In the genomic region with DNA sequence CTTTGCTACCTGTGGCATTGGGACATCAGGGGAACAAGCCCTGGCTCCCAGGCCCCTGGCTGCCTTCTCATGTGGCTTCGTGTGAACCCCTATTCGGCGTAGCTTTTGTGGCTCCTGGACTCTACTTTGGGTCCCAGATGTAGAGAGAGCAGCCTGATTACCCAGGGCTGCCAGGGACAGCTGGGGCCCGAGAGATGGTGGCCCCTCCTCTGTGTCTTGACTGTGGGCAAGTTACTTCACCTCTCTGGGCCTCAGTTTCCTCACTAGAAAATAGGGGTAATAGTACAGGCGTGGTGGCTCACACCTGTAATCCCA, we compare ENCODE assay signal across 13 cellular contexts. TPM values are rescaled to one million over a fixed set of nuclear protein-coding genes. Genes with fewer than 3 reads are reported as not detected.
DNase-seq lines count a peak whose midpoint lies in the region; TF ChIP-seq lines count a peak whose summit lies in the region.
"Had no signal": no experiment of that assay in that cellular context is flagged by ENCODE, and none has a peak within 500 bp of the region (broad histone marks: within the 10 kb centered on the region; RNA-seq: fewer than 3 reads in every experiment).

No MANE protein-coding gene starts in this region.

- H3K4me1 Mint-ChIP-seq in activated T-helper 2 cell treated with anti-CD3 and anti-CD28 coated beads, Interferon-gamma antibody, Interleukin-2, Interleukin-4, amounts not matched to agents 10 μg/mL and 5 μg/mL and 100 μg/mL, durations not matched to agents 14 hours and 24 hours and 36 hours (ENCODE audit: low read depth), result peaks cover 14% of the 10 kb centered on the region
- peaks cover 5% of the 10 kb centered on the region for H3K4me1 Mint-ChIP-seq in mesothelial cell of epicardium

- H3K4me3 Mint-ChIP-seq in activated T-helper 2 cell treated with anti-CD3 and anti-CD28 coated beads, Interferon-gamma antibody, Interleukin-2, Interleukin-4, amounts not matched to agents 10 μg/mL and 5 μg/mL and 100 μg/mL, durations not matched to agents 14 hours and 24 hours and 36 hours (ENCODE audit: low read depth), result peak overlapping the region; percentile 85
- H3K4me3 Mint-ChIP-seq in mesothelial cell of epicardium, result peak overlapping the region; percentile 78

- H3K27ac ChIP-seq in breast epithelium (peak overlapping the region; percentile 83 to 91), mammary epithelial cell (ENCODE audit: insufficient read depth, low read depth, low read length) (no peak overlapping the region), tibial nerve (peak overlapping the region in 3 of 4 donors; percentile 54 to 86 (median 80)), Karpas-422 (ENCODE audit: low read length) (no peak overlapping the region)

- H3K36me3 Mint-ChIP-seq in activated T-helper 2 cell treated with anti-CD3 and anti-CD28 coated beads, Interferon-gamma antibody, Interleukin-2, Interleukin-4, amounts not matched to agents 10 μg/mL and 5 μg/mL and 100 μg/mL, durations not matched to agents 14 hours and 24 hours and 36 hours (ENCODE audit: low read depth), result no peaks in the 10 kb centered on the region
- no peaks in the 10 kb centered on the region for H3K36me3 Mint-ChIP-seq in mesothelial cell of epicardium

- in situ Hi-C loops in mammary epithelial cell (cut with MboI; ENCODE audit: low sequenced_read_pairs in 2 of 2), result no loop called here

- H3K9me3 ChIP-seq in breast epithelium (no peaks in the 10 kb centered on the region), mammary epithelial cell (replicated peaks; ENCODE audit: insufficient read depth, low read length) (no peaks in the 10 kb centered on the region), tibial nerve (no peaks in the 10 kb centered on the region), Karpas-422 (ENCODE audit: low read length) (no peaks in the 10 kb centered on the region)

- H3K4me2 ChIP-seq in mammary epithelial cell (ENCODE audit: insufficient read depth, low read depth, low read length) (no peak overlapping the region), Karpas-422 (ENCODE audit: low read depth, low read length, poor library complexity, severe bottlenecking) (no peak overlapping the region)

- no peak for TF ChIP-seq EP300 in tibial nerve (IDR thresholded peaks at IDR 0.05)

- H3K4me3 ChIP-seq in breast epithelium (peak overlapping the region; percentile 80 to 97 (median 83)), mammary epithelial cell (replicated peaks in 1 of 3; ENCODE audit: insufficient read depth in 1 of 3, low read depth in 2 of 3, low read length in 3 of 3) (no peak overlapping the region), tibial nerve (peak overlapping the region in 1 of 4 donors; percentile 76), Karpas-422 (ENCODE audit: low read length) (no peak overlapping the region)

- no TSS peak for BruUV-seq in mammary epithelial cell (replicated peaks; lab: Mats Ljungman, UMichigan)

- H4K20me1 ChIP-seq in mammary epithelial cell (ENCODE audit: insufficient read depth, low read length) (no peaks in the 10 kb centered on the region), Karpas-422 (ENCODE audit: insufficient read depth, low read depth, low read length) (no peaks in the 10 kb centered on the region)

- no peaks in the 10 kb centered on the region for H3K9me3 Mint-ChIP-seq in activated T-helper 2 cell treated with anti-CD3 and anti-CD28 coated beads, Interferon-gamma antibody, Interleukin-2, Interleukin-4, amounts not matched to agents 10 μg/mL and 5 μg/mL and 100 μg/mL, durations not matched to agents 14 hours and 24 hours and 36 hours
- no peaks in the 10 kb centered on the region for H3K9me3 Mint-ChIP-seq in mesothelial cell of epicardium
- H3K9me3 Mint-ChIP-seq: activated CD4-positive, alpha-beta memory T cell treated with anti-CD3 and anti-CD28 coated beads, Interleukin-2, amount 10 ng/mL, durations not matched to agents 7 days and 5 days had no signal

- intact Hi-C loops in breast epithelium (cut with DNase I; ENCODE audit: low total_unique reads) (no loop called here), mammary epithelial cell (cut with micrococcal nuclease) (loop anchor here (5.0 kb wide), 1 partner anchor 47 kb away; a partner anchor contains a TSS), head of caudate nucleus (cut with DNase I) (no loop called here)
- intact Hi-C loops in activated T-helper 2 cell treated with anti-CD3 and anti-CD28 coated beads, Interferon-gamma antibody, Interleukin-2, Interleukin-4, amounts not matched to agents 10 μg/mL and 5 μg/mL and 100 μg/mL, durations not matched to agents 14 hours and 24 hours and 36 hours (cut with micrococcal nuclease), result no loop called here

- DNase-seq in breast epithelium (ENCODE audit: low spot score in 2 of 2) (no peak), mammary epithelial cell (no peak), mesothelial cell of epicardium (ENCODE audit: low spot score in 2 of 2, unreplicated experiment in 2 of 2) (no peak), tibial nerve (ENCODE audit: low spot score in 2 of 2) (no peak), head of caudate nucleus (no peak), SW 1271 (lab: John Stamatoyannopoulos, UW) (no peak), Karpas-422 (no peak)
- DNase-seq in activated T-helper 2 cell treated with anti-CD3 and anti-CD28 coated beads, Interferon-gamma antibody, Interleukin-2, Interleukin-4, amounts not matched to agents 10 μg/mL and 5 μg/mL and 100 μg/mL, durations not matched to agents 14 hours and 24 hours and 36 hours (ENCODE audit: low spot score), result no peak
- DNase-seq: activated CD4-positive, alpha-beta memory T cell treated with anti-CD3 and anti-CD28 coated beads, Interleukin-2, amount 10 ng/mL, durations not matched to agents 7 days and 5 days; NCI-H1092 treated with DMSO at 0.1 percent for 48 hours; nucleus accumbens; PC-3; stimulated activated CD4-positive, alpha-beta T cell treated with anti-CD3 and anti-CD28 coated beads, Interleukin-12 subunit alpha, Interleukin-12 subunit beta, amount 100 ng/mL, for 4 hours had no signal

- CTCF ChIA-PET in mammary epithelial cell (lab: Charles Lee; ENCODE audit: low non-redundant PET), result no interaction called here

- H3K27me3 ChIP-seq in breast epithelium, result no peaks in the 10 kb centered on the region
- no peaks in the 10 kb centered on the region for H3K27me3 ChIP-seq in mammary epithelial cell (ENCODE audit: insufficient read depth, low read length)
- H3K27me3 ChIP-seq in tibial nerve, result no peaks in the 10 kb centered on the region
- no peaks in the 10 kb centered on the region for H3K27me3 ChIP-seq in Karpas-422 (ENCODE audit: low read length)

- no peaks in the 10 kb centered on the region for H3K9me2 ChIP-seq in Karpas-422 (replicated peaks; ENCODE audit: insufficient read depth, low read length)

- H3K27ac Mint-ChIP-seq in activated T-helper 2 cell treated with anti-CD3 and anti-CD28 coated beads, Interferon-gamma antibody, Interleukin-2, Interleukin-4, amounts not matched to agents 10 μg/mL and 5 μg/mL and 100 μg/mL, durations not matched to agents 14 hours and 24 hours and 36 hours, result peak overlapping the region; percentile 12
- H3K27ac Mint-ChIP-seq in mesothelial cell of epicardium, result no peak overlapping the region
- H3K27ac Mint-ChIP-seq: activated CD4-positive, alpha-beta memory T cell treated with anti-CD3 and anti-CD28 coated beads, Interleukin-2, amount 10 ng/mL, durations not matched to agents 7 days and 5 days had no signal

- H3K79me2 ChIP-seq in mammary epithelial cell (ENCODE audit: insufficient read depth, low read length) (no peaks in the 10 kb centered on the region), Karpas-422 (ENCODE audit: low read length) (no peaks in the 10 kb centered on the region)

- TF ChIP-seq CTCF in breast epithelium (IDR thresholded peaks at IDR 0.05), result no peak
- TF ChIP-seq CTCF in mammary epithelial cell (conservative IDR thresholded peaks at IDR 0.05 in 1 of 2, IDR thresholded peaks at IDR 0.05 in 1 of 2; ENCODE audit: extremely low read depth in 1 of 2, insufficient read depth in 1 of 2, low read depth in 1 of 2, low read length in 2 of 2), result no peak
- TF ChIP-seq CTCF in mesothelial cell of epicardium (IDR thresholded peaks at IDR 0.05; ENCODE audit: unreplicated experiment), result no peak
- no peak for TF ChIP-seq CTCF in tibial nerve (IDR thresholded peaks at IDR 0.05)

- H3K27me3 Mint-ChIP-seq in activated T-helper 2 cell treated with anti-CD3 and anti-CD28 coated beads, Interferon-gamma antibody, Interleukin-2, Interleukin-4, amounts not matched to agents 10 μg/mL and 5 μg/mL and 100 μg/mL, durations not matched to agents 14 hours and 24 hours and 36 hours (ENCODE audit: low read depth), result no peaks in the 10 kb centered on the region
- no peaks in the 10 kb centered on the region for H3K27me3 Mint-ChIP-seq in mesothelial cell of epicardium (ENCODE audit: low read depth)
- H3K27me3 Mint-ChIP-seq: activated CD4-positive, alpha-beta memory T cell treated with anti-CD3 and anti-CD28 coated beads, Interleukin-2, amount 10 ng/mL, durations not matched to agents 7 days and 5 days had no signal

- WGBS in mammary epithelial cell (ENCODE audit: low coverage, missing lambda C conversion rate), result 98% methylated on average over 5 of the region's 5 CpGs
- WGBS in tibial nerve, 2 donors, result 92 to 94% methylated on average over 2 to 5 of the region's 5 CpGs

- H2AFZ ChIP-seq in mammary epithelial cell (ENCODE audit: low read depth, low read length) (no peak overlapping the region), Karpas-422 (ENCODE audit: low read length) (no peak overlapping the region)

- H3K4me1 ChIP-seq in breast epithelium (no peaks in the 10 kb centered on the region), mammary epithelial cell (ENCODE audit: insufficient read depth, low read length) (peaks cover 7% of the 10 kb centered on the region), tibial nerve (peaks cover 0 to 16% (median 4%) of the 10 kb centered on the region in 4 donors), Karpas-422 (ENCODE audit: low read length) (no peaks in the 10 kb centered on the region)

- no peak for TF ChIP-seq POLR2A in breast epithelium (IDR thresholded peaks at IDR 0.05)
- TF ChIP-seq POLR2A in tibial nerve (IDR thresholded peaks at IDR 0.05), result no peak

- H3K36me3 ChIP-seq in breast epithelium, result no peaks in the 10 kb centered on the region
- H3K36me3 ChIP-seq in mammary epithelial cell (ENCODE audit: insufficient read depth, low read length), result no peaks in the 10 kb centered on the region
- peaks cover 0 to 11% (median 0%) of the 10 kb centered on the region in 3 donors for H3K36me3 ChIP-seq in tibial nerve
- no peaks in the 10 kb centered on the region for H3K36me3 ChIP-seq in Karpas-422 (ENCODE audit: insufficient read depth, low read length)

- H3K9ac ChIP-seq in mammary epithelial cell (ENCODE audit: insufficient read depth, low read length) (no peak overlapping the region), Karpas-422 (ENCODE audit: low read length) (no peak overlapping the region)

- dilution Hi-C loops in mammary epithelial cell (cut with HindIII; ENCODE audit: low sequenced_read_pairs), result no loop called here

RNA-seq across cellular contexts. Expression of a gene that starts 2.0 kb away (rescaled TPM):
- total RNA-seq in breast epithelium (1 to 10 TPM; 2.6 to 8.5 (median 7.0) TPM), mammary epithelial cell (1 to 10 TPM in 1 of 2 donors, under 1 TPM in 1; 0.33 to 2.1 TPM), mesothelial cell of epicardium (5.2 to 6.6 TPM (median 5.9 TPM) in 3 replicates), tibial nerve (10 to 100 TPM in 2 of 4 donors, 1 to 10 TPM in 2; 6.6 to 17.1 (median 8.9) TPM)
- polyA plus RNA-seq in mammary epithelial cell, result 2.1 TPM
- 0.41 TPM for polyA minus RNA-seq in mammary epithelial cell
- 25.4 and 28.0 TPM in 2 replicates for total RNA-seq in activated T-helper 2 cell treated with anti-CD3 and anti-CD28 coated beads, Interferon-gamma antibody, Interleukin-2, Interleukin-4, amounts not matched to agents 10 μg/mL and 5 μg/mL and 100 μg/mL, durations not matched to agents 14 hours and 24 hours and 36 hours
- total RNA-seq in Karpas-422 (2014; rRNA removed; shearing (Covaris generic); ENCODE audit: low replicate concordance), result 0.04 TPM in 1 of 2 replicates, not detected in the other

RNA-seq across cellular contexts. Expression of a gene that starts 15.3 kb away (rescaled TPM):
- total RNA-seq in breast epithelium, result 100 to 1,000 TPM; 142 to 168 (median 158) TPM
- total RNA-seq in mammary epithelial cell, result 100 to 1,000 TPM; 282 to 484 TPM
- polyA plus RNA-seq in mammary epithelial cell, result 136 TPM
- 116 TPM for polyA minus RNA-seq in mammary epithelial cell
- 749 and 756 TPM in 2 replicates for total RNA-seq in activated T-helper 2 cell treated with anti-CD3 and anti-CD28 coated beads, Interferon-gamma antibody, Interleukin-2, Interleukin-4, amounts not matched to agents 10 μg/mL and 5 μg/mL and 100 μg/mL, durations not matched to agents 14 hours and 24 hours and 36 hours
- total RNA-seq in mesothelial cell of epicardium, result 443 to 471 TPM (median 467 TPM) in 3 replicates
- 100 to 1,000 TPM; 143 to 156 (median 145) TPM for total RNA-seq in tibial nerve
- total RNA-seq in Karpas-422 (2014; rRNA removed; shearing (Covaris generic); ENCODE audit: low replicate concordance), result 378 and 638 TPM in 2 replicates

RNA-seq across cellular contexts. Expression of a gene that starts 19.6 kb away (rescaled TPM):
- 10 to 100 TPM; 15.7 to 33.7 (median 30.2) TPM for total RNA-seq in breast epithelium
- 10 to 100 TPM; 30.0 to 61.3 TPM for total RNA-seq in mammary epithelial cell
- polyA plus RNA-seq in mammary epithelial cell, result 96.6 TPM
- polyA minus RNA-seq in mammary epithelial cell, result 24.7 TPM
- 51.7 and 53.2 TPM in 2 replicates for total RNA-seq in activated T-helper 2 cell treated with anti-CD3 and anti-CD28 coated beads, Interferon-gamma antibody, Interleukin-2, Interleukin-4, amounts not matched to agents 10 μg/mL and 5 μg/mL and 100 μg/mL, durations not matched to agents 14 hours and 24 hours and 36 hours
- total RNA-seq in mesothelial cell of epicardium, result 20.7 to 22.6 TPM (median 21.6 TPM) in 3 replicates
- total RNA-seq in tibial nerve, result 10 to 100 TPM; 13.2 to 34.1 (median 25.3) TPM
- total RNA-seq in Karpas-422 (2014; rRNA removed; shearing (Covaris generic); ENCODE audit: low replicate concordance), result 29.3 and 47.6 TPM in 2 replicates

RNA-seq across cellular contexts. Expression of a gene that starts 47.7 kb away (rescaled TPM):
- 10 to 100 TPM; 23.7 to 67.0 (median 54.1) TPM for total RNA-seq in breast epithelium
- total RNA-seq in mammary epithelial cell, result 10 to 100 TPM; 28.5 to 54.4 TPM
- 60.7 TPM for polyA plus RNA-seq in mammary epithelial cell
- 46.9 TPM for polyA minus RNA-seq in mammary epithelial cell
- total RNA-seq in activated T-helper 2 cell treated with anti-CD3 and anti-CD28 coated beads, Interferon-gamma antibody, Interleukin-2, Interleukin-4, amounts not matched to agents 10 μg/mL and 5 μg/mL and 100 μg/mL, durations not matched to agents 14 hours and 24 hours and 36 hours, result 41.7 and 43.5 TPM in 2 replicates
- total RNA-seq in mesothelial cell of epicardium, result 35.2 to 38.3 TPM (median 37.2 TPM) in 3 replicates
- total RNA-seq in tibial nerve, result 100 to 1,000 TPM in 3 of 4 donors, 10 to 100 TPM in 1; 53.8 to 117 (median 111) TPM
- 38.9 and 73.2 TPM in 2 replicates for total RNA-seq in Karpas-422 (2014; rRNA removed; shearing (Covaris generic); ENCODE audit: low replicate concordance)

Comparison
In these comparisons a context has a peak if more than half of its experiments do, and no peak if none do; other contexts are left out.
1. H3K27ac ChIP-seq: peak in breast epithelium (2 of 2) and tibial nerve (3 of 4); none in mammary epithelial cell (single experiment) and Karpas-422 (single experiment).
2. H3K4me3 ChIP-seq: peak in breast epithelium (3 of 3); none in mammary epithelial cell (0 of 3) and Karpas-422 (single experiment).